In genomic region chr2:63888490-63889402, GRCh38 we compare ENCODE assay signal across 9 cellular contexts. TPM values are rescaled to one million over a fixed set of nuclear protein-coding genes. Genes with fewer than 3 reads are reported as not detected.
DNase-seq lines count a peak whose midpoint lies in the region; ATAC-seq and TF ChIP-seq lines count a peak whose summit lies in the region.
"Had no signal": no experiment of that assay in that cellular context is flagged by ENCODE, and none has a peak within 500 bp of the region (broad histone marks: within the 10 kb centered on the region; RNA-seq: fewer than 3 reads in every experiment).

No MANE protein-coding gene starts in this region.

- intact Hi-C loops in stomach (cut with DNase I; ENCODE audit: low total_unique reads), result no loop called here

- H3K9me3 Mint-ChIP-seq in HFFc6 (no peaks in the 10 kb centered on the region), memory B cell (no peaks in the 10 kb centered on the region)

- no peaks in the 10 kb centered on the region for H3K9me3 ChIP-seq in WERI-Rb-1 (ENCODE audit: severe bottlenecking)
- no peaks in the 10 kb centered on the region for H3K9me3 ChIP-seq in stomach
- H3K9me3 ChIP-seq: neutrophil had no signal

- H3K27me3 ChIP-seq in WERI-Rb-1 (ENCODE audit: insufficient read depth, low read depth, severe bottlenecking) (no peaks in the 10 kb centered on the region), stomach (no peaks in the 10 kb centered on the region)
- H3K27me3 ChIP-seq: neutrophil had no signal

- H3K4me1 Mint-ChIP-seq in HFFc6 (ENCODE audit: low read depth) (no peaks in the 10 kb centered on the region; the same call in 1 of the 2 replicates), memory B cell (no peaks in the 10 kb centered on the region)

- TF ChIP-seq EP300 in stomach (IDR thresholded peaks at IDR 0.05), result no peak

- WGBS in stomach, 5 donors, result 82 to 91% (median 86%) methylated on average over 5 to 6 of the region's 6 CpGs

- H3K4me3 Mint-ChIP-seq in HFFc6 (no peak overlapping the region), memory B cell (no peak overlapping the region)

- H3K27ac ChIP-seq in WERI-Rb-1 (no peak overlapping the region), stomach (no peak overlapping the region)
- H3K27ac ChIP-seq: neutrophil had no signal

- H3K4me3 ChIP-seq in WERI-Rb-1 (ENCODE audit: low read depth, low read length) (no peak overlapping the region), stomach (no peak overlapping the region)

- H3K27me3 Mint-ChIP-seq in HFFc6 (ENCODE audit: insufficient read depth) (no peaks in the 10 kb centered on the region; the same call in 1 of the 2 replicates), memory B cell (no peaks in the 10 kb centered on the region)

- no peak for TF ChIP-seq POLR2A in stomach (IDR thresholded peaks at IDR 0.05)

- peak; percentile 65 for DNase-seq in activated CD8-positive, alpha-beta memory T cell treated with anti-CD3 and anti-CD28 coated beads for 24 hours
- no peak for DNase-seq in activated CD8-positive, alpha-beta memory T cell treated with anti-CD3 and anti-CD28 coated beads, Interleukin-2, amount 50 U/mL, for 48 hours
- peak; percentile 30 for DNase-seq in HFFc6
- peak; percentile 44 for DNase-seq in NCI-H1694 (lab: John Stamatoyannopoulos, UW)
- peak; percentile 58 for DNase-seq in WERI-Rb-1
- DNase-seq in dermis blood vessel endothelial cell, result peak; percentile 68
- peak in 1 of 2 donors; percentile 4 for DNase-seq in memory B cell (ENCODE audit: low spot score in 2 of 2)
- DNase-seq in stomach, result peak; percentile 41

- peaks cover 0 to 22% (median 10%) of the 10 kb centered on the region in 4 donors for H3K4me1 ChIP-seq in stomach

- peaks cover 71% of the 10 kb centered on the region for H3K36me3 ChIP-seq in WERI-Rb-1
- peaks cover 15 to 97% (median 88%) of the 10 kb centered on the region in 4 donors for H3K36me3 ChIP-seq in stomach

- TF ChIP-seq CTCF in HFFc6 (IDR thresholded peaks at IDR 0.05) (peak; percentile 85), WERI-Rb-1 (IDR thresholded peaks at IDR 0.05; ENCODE audit: low read depth, low read length) (peak; percentile 81), stomach (IDR thresholded peaks at IDR 0.05) (peak in 5 of 7 experiments; percentile 56 to 64 (median 60))

- peak overlapping the region; percentile 17 for H3K27ac Mint-ChIP-seq in HFFc6
- H3K27ac Mint-ChIP-seq in memory B cell, result peak overlapping the region; percentile 14

- peak; percentile 66 for ATAC-seq in memory B cell (ENCODE audit: low read depth)

- H3K36me3 Mint-ChIP-seq in HFFc6 (ENCODE audit: low read depth) (peaks cover 27% of the 10 kb centered on the region), memory B cell (peaks cover 27% of the 10 kb centered on the region)

RNA-seq across cellular contexts. Expression of gene UGP2, which starts 47.0 kb away (rescaled TPM):
- total RNA-seq in HFFc6 (2021; fragmentation: NEBNext Ultra II Directional; extraction: Animal tissue kit (Norgen Biotek cat#: 25700)), result 100 to 1,000 TPM; 150 to 199 (median 172) TPM
- total RNA-seq in dermis blood vessel endothelial cell (144 and 149 TPM in 2 replicates), stomach (100 to 1,000 TPM in 2 of 5 donors, 10 to 100 TPM in 3; 38.5 to 122 (median 97.6) TPM)
- polyA plus RNA-seq in stomach, result 100 to 1,000 TPM in 1 of 3 donors, 10 to 100 TPM in 2; 58.9 to 135 (median 89.7) TPM
